Comparison of ENCODE assay signal across 9 cellular contexts in the genomic region with DNA sequence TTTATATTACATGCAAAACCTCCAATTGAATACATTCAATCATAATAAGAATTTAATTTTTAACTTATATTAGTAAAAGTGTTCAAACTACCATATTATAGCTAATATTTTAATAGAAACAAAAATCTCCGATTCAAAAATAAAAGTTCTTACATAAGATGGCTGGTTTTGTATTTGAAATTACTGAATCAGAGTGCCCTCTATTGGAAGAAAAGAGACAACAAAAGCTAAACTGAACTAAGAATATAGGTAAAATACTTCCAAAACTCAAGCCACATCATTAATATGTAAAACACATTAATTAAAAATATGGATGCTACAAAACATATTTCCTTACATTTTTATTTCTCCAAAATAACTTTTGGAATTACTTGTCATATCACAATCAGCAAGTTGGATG.
DNase-seq lines count a peak whose midpoint lies in the region; ATAC-seq and TF ChIP-seq lines count a peak whose summit lies in the region.
"Had no signal": no experiment of that assay in that cellular context is flagged by ENCODE, and none has a peak within 500 bp of the region (broad histone marks: within the 10 kb centered on the region; RNA-seq: fewer than 3 reads in every experiment).

No MANE protein-coding gene starts in this region.

- H3K27ac Mint-ChIP-seq in stimulated activated naive B cell treated with anti-CD40 and anti-IgM and Interleukin-4, amounts not matched to agents 10 μg/mL and 1 μg/mL and 100 μg/mL, for 72 hours: no peak overlapping the region
- H3K27ac Mint-ChIP-seq: activated naive CD8-positive, alpha-beta T cell had no signal

- H3K4me3 ChIP-seq in HL-60 (replicated peaks; ENCODE audit: insufficient read depth, low read length): no peak overlapping the region

- H3K36me3 Mint-ChIP-seq in stimulated activated naive B cell treated with anti-CD40 and anti-IgM and Interleukin-4, amounts not matched to agents 10 μg/mL and 1 μg/mL and 100 μg/mL, for 72 hours: no peaks in the 10 kb centered on the region
- H3K36me3 Mint-ChIP-seq: activated naive CD8-positive, alpha-beta T cell had no signal

- H3K27me3 Mint-ChIP-seq in stimulated activated naive B cell treated with anti-CD40 and anti-IgM and Interleukin-4, amounts not matched to agents 10 μg/mL and 1 μg/mL and 100 μg/mL, for 72 hours: no peaks in the 10 kb centered on the region
- H3K27me3 Mint-ChIP-seq: activated naive CD8-positive, alpha-beta T cell had no signal

- TF ChIP-seq CTCF in HL-60 (IDR thresholded peaks at IDR 0.05; ENCODE audit: insufficient read depth, low read length) (peak; percentile 14), RWPE1 (conservative IDR thresholded peaks at IDR 0.05; ENCODE audit: low read depth) (peak; percentile 63)

- H3K4me1 Mint-ChIP-seq in stimulated activated naive B cell treated with anti-CD40 and anti-IgM and Interleukin-4, amounts not matched to agents 10 μg/mL and 1 μg/mL and 100 μg/mL, for 72 hours: no peaks in the 10 kb centered on the region

- H3K9me3 Mint-ChIP-seq in stimulated activated naive B cell treated with anti-CD40 and anti-IgM and Interleukin-4, amounts not matched to agents 10 μg/mL and 1 μg/mL and 100 μg/mL, for 72 hours: peaks cover 0 to 2% of the 10 kb centered on the region in 2 donors

- H3K27ac ChIP-seq in HL-60 (replicated peaks): no peak overlapping the region
- no peak overlapping the region for H3K27ac ChIP-seq in RWPE1

- H3K27me3 ChIP-seq in HL-60 (ENCODE audit: insufficient read depth, poor library complexity, severe bottlenecking): no peaks in the 10 kb centered on the region

- peak; percentile 63 for DNase-seq in ACHN
- DNase-seq in HL-60 (ENCODE audit: low read depth in 1 of 2, low spot score in 1 of 2): no peak
- peak; percentile 5 for DNase-seq in RWPE1 (ENCODE audit: low spot score)
- DNase-seq in globus pallidus (ENCODE audit: low spot score): peak; percentile 13
- no peak for DNase-seq in central memory CD4-positive, alpha-beta T cell
- DNase-seq in stimulated activated naive B cell treated with anti-CD40 and anti-IgM and Interleukin-4, amounts not matched to agents 10 μg/mL and 1 μg/mL and 100 μg/mL, for 72 hours: no peak
- no peak for DNase-seq in NCI-H128 (lab: John Stamatoyannopoulos, UW; ENCODE audit: unreplicated experiment)

- no peak overlapping the region for H3K4me3 Mint-ChIP-seq in stimulated activated naive B cell treated with anti-CD40 and anti-IgM and Interleukin-4, amounts not matched to agents 10 μg/mL and 1 μg/mL and 100 μg/mL, for 72 hours
- H3K4me3 Mint-ChIP-seq: activated naive CD8-positive, alpha-beta T cell had no signal

- POLR2A ChIA-PET in RWPE1 (lab: Yijun Ruan, JAX; ENCODE audit: low non-redundant PET): no interaction called here

- in situ Hi-C loops in ACHN (cut with HindIII; ENCODE audit: low pct_ligation_motif_present, low pct_unique_long_range_greater_than_20kb, low sequenced_read_pairs): loop anchor here (25.0 kb wide), 1 partner anchor 706 kb away; no protein-coding TSS in a partner anchor

- CTCF ChIA-PET in RWPE1 (lab: Yijun Ruan, JAX): interaction anchor here (0.6 to 2.2 kb wide), 9 partner anchors 71 to 1079 kb away, joined by 3 to 12 read pairs (median 4); no protein-coding TSS in a partner anchor

- no peak for ATAC-seq in stimulated activated naive B cell treated with anti-CD40 and anti-IgM and Interleukin-4, amounts not matched to agents 10 μg/mL and 1 μg/mL and 100 μg/mL, for 72 hours (replicated peaks)
- no peak for ATAC-seq in HG03097 (IDR thresholded peaks at IDR 0.05; ENCODE audit: low FRiP score, unreplicated experiment)

Comparison
In these comparisons a context has a peak if more than half of its experiments do, and no peak if none do; other contexts are left out.
1. DNase-seq: peak in ACHN (single experiment), RWPE1 (single experiment) and globus pallidus (single experiment); none in HL-60 (0 of 2), central memory CD4-positive, alpha-beta T cell (single experiment), stimulated activated naive B cell treated with anti-CD40 and anti-IgM and Interleukin-4, amounts not matched to agents 10 μg/mL and 1 μg/mL and 100 μg/mL, for 72 hours (single experiment) and NCI-H128 (single experiment).